Comparison of ENCODE assay signal across 32 cellular contexts in the genomic region with DNA sequence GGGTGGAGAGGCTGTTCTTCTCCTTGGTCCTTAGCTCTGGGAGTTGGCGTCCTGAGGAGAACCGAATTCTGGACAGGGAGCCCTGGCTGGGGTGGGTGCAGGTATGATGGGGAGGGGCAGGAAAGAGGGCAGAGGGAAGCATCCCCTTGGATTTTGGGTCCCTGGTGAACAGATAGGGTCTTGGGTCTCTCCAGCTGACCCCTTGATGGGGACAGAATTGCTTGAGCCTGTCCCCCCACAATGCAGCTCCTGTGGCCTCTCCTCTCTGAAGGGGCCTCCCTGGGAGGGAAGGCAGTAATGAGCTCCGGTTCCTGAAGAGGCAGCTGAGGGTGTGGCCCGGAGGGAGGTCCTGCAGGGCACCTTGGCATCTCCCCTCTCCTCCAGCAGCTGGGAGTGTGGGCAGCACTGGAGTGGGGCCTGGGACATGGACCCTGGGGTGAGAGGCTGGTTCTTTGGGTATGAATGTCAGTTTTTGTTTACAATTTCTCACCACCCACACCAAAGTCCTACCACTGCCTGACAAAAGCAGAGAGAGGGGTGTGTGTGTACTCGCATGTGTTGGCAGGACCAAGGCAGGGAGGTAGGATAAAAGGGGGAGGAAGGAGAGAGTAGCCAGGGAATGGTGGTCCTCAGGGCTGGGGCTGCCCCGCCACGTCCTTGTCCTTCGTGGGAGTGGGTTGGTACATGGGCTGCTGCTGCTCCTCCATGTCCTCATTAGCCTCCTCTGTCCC. TPM values are rescaled to one million over a fixed set of nuclear protein-coding genes. Genes with fewer than 3 reads are reported as not detected.
"Had no signal": no experiment of that assay in that cellular context is flagged by ENCODE, and none has a peak within 500 bp of the region (broad histone marks: within the 10 kb centered on the region; RNA-seq: fewer than 3 reads in every experiment).

No MANE protein-coding gene starts in this region.

- H3K27ac ChIP-seq: pancreas, upper lobe of right lung, WERI-Rb-1 had no signal

- ATAC-seq: activated CD4-positive, CD25-positive, alpha-beta regulatory T cell treated with anti-CD3 and anti-CD28 coated beads, Interleukin-2, amount 50 U/mL, for 24 hours; left cardiac atrium; naive thymus-derived CD8-positive, alpha-beta T cell; pancreas; right cardiac atrium; T-helper 17 cell had no signal

- FAIRE-seq: bronchial epithelial cell, frontal cortex, keratinocyte, pancreas had no signal

- DNase-seq: activated CD4-positive, alpha-beta memory T cell treated with anti-CD3 and anti-CD28 coated beads for 36 hours; activated CD4-positive, alpha-beta T cell treated with anti-CD3 and anti-CD28 coated beads, Interleukin-2, amount 10 ng/mL, durations not matched to agents 24 days and 14 days; activated CD8-positive, alpha-beta memory T cell treated with anti-CD3 and anti-CD28 coated beads, Interleukin-2, amount 50 U/mL, for 4 hours; activated effector memory CD4-positive, alpha-beta T cell treated with anti-CD3 and anti-CD28 coated beads, Interleukin-2, amount 50 U/mL, for 16 hours; activated naive CD4-positive, alpha-beta T cell treated with anti-CD3 and anti-CD28 coated beads for 36 hours; activated T-cell treated with anti-CD3 and anti-CD28 coated beads, Interleukin-2, amount 50 U/mL, for 1 hour; amniotic stem cell; dermis blood vessel endothelial cell; effector CD4-positive, alpha-beta T cell; hippocampal formation; left cardiac atrium; mesenchymal stem cell; naive thymus-derived CD8-positive, alpha-beta T cell; nucleus accumbens; pancreas; right cardiac atrium; stimulated activated CD4-positive, alpha-beta T cell treated with anti-CD3 and anti-CD28 coated beads, Interleukin-2, amount 100 ng/mL, for 48 hours; T-helper 17 cell; T1000; upper lobe of right lung; WERI-Rb-1 had no signal

- H3K9me3 ChIP-seq: esophagus muscularis mucosa, pancreas, upper lobe of right lung had no signal

- H3K27me3 ChIP-seq: esophagus muscularis mucosa, pancreas, upper lobe of right lung had no signal

- H3K4me3 ChIP-seq: esophagus muscularis mucosa, pancreas, upper lobe of right lung had no signal

- H3K36me3 ChIP-seq: pancreas, WERI-Rb-1 had no signal

RNA-seq across cellular contexts. Expression of gene CEBPE, which starts 7.7 kb away (rescaled TPM):
- total RNA-seq: activated T-helper 1 cell treated with anti-CD3 and anti-CD28 coated beads, Interleukin-12 subunit alpha, Interleukin-12 subunit beta, Interleukin-2, Interleukin-4 antibody, amounts not matched to agents 30 ng/mL and 10 ng/mL and 1 ng/mL, durations not matched to agents 14 hours and 24 hours and 36 hours; bronchial epithelial cell; dermis blood vessel endothelial cell; frontal cortex; left cardiac atrium; lower leg skin; neural crest cell; pancreas; right cardiac atrium; upper lobe of right lung had no signal
- polyA plus RNA-seq: keratinocyte, pancreas, right cardiac atrium had no signal

RNA-seq across cellular contexts. Expression of gene CIROP, which starts 21.9 kb away (rescaled TPM):
- total RNA-seq: activated CD4-positive, alpha-beta memory T cell treated with anti-CD3 and anti-CD28 coated beads for 36 hours; activated CD4-positive, alpha-beta T cell treated with anti-CD3 and anti-CD28 coated beads, Interleukin-2, amount 10 ng/mL, durations not matched to agents 24 days and 14 days; activated CD8-positive, alpha-beta memory T cell treated with anti-CD3 and anti-CD28 coated beads for 36 hours; activated naive CD4-positive, alpha-beta T cell treated with anti-CD3 and anti-CD28 coated beads for 36 hours; activated T-helper 1 cell treated with anti-CD3 and anti-CD28 coated beads, Interleukin-12 subunit alpha, Interleukin-12 subunit beta, Interleukin-2, Interleukin-4 antibody, amounts not matched to agents 30 ng/mL and 10 ng/mL and 1 ng/mL, durations not matched to agents 14 hours and 24 hours and 36 hours; bronchial epithelial cell; dermis blood vessel endothelial cell; frontal cortex; left cardiac atrium; lower leg skin; naive thymus-derived CD8-positive, alpha-beta T cell; neural crest cell; pancreas; right cardiac atrium; skeletal muscle tissue; subcutaneous adipose tissue; T-helper 17 cell; upper lobe of right lung had no signal
- polyA plus RNA-seq: keratinocyte; naive thymus-derived CD8-positive, alpha-beta T cell; pancreas; right cardiac atrium had no signal

RNA-seq across cellular contexts. Expression of gene SLC7A8, which starts 56.7 kb away (rescaled TPM):
- total RNA-seq: activated CD4-positive, alpha-beta T cell treated with anti-CD3 and anti-CD28 coated beads, Interleukin-2, amount 10 ng/mL, durations not matched to agents 24 days and 14 days; activated T-helper 1 cell treated with anti-CD3 and anti-CD28 coated beads, Interleukin-12 subunit alpha, Interleukin-12 subunit beta, Interleukin-2, Interleukin-4 antibody, amounts not matched to agents 30 ng/mL and 10 ng/mL and 1 ng/mL, durations not matched to agents 14 hours and 24 hours and 36 hours; dermis blood vessel endothelial cell had no signal
